ENCODE assay signal across 8 cellular contexts in the genomic region with DNA sequence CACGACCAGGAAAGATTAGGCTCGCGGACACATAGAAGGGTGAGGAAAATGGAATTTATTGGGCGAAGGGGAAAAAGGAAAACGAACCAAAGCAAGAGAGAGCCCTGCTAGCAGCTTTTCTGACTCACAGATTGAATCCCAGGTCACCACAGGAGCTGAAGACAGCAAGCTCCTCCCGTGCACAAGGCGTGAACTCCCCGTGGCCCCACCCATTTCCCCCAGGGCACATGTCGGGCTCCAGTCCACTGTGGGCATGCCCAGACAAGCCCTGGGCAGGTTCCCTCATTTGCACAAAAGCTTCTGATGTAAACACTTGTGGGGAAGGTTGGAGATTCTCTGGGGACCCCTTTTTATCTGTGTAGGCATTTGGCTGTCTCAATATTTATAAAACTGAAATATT.
DNase-seq lines count a peak whose midpoint lies in the region; ATAC-seq, FAIRE-seq and TF ChIP-seq lines count a peak whose summit lies in the region.

No MANE protein-coding gene starts in this region.

- POLR2A ChIA-PET in SK-N-SH (lab: Yijun Ruan, JAX) = interaction anchor here (0.6 kb wide), 1 partner anchor 234 kb away, joined by 3 read pairs; no protein-coding TSS in a partner anchor

- no peak for FAIRE-seq in small intestine (lab: Jason Lieb, UNC)

- peak; percentile 22; the same call in 1 of the 2 replicates for TF ChIP-seq RAD21 in SK-N-SH (IDR thresholded peaks at IDR 0.05; ENCODE audit: low read length)

- H3K27ac ChIP-seq in SK-N-SH (ENCODE audit: low read depth in 2 of 2, low read length in 1 of 2) (peak overlapping the region; percentile 89 to 96), small intestine (ENCODE audit: low read depth in 1 of 2, low read length in 1 of 2) (no peak overlapping the region)

- H3K9me2 ChIP-seq in SK-N-SH = no peaks in the 10 kb centered on the region

- no peak overlapping the region for H2AFZ ChIP-seq in SK-N-SH (ENCODE audit: low read depth)

- peak overlapping the region in 1 of 2 experiments; percentile 4; a peak in 1 of 4 replicates for H3K4me3 ChIP-seq in SK-N-SH (ENCODE audit: low read depth in 2 of 2, low read length in 1 of 2)
- no peak overlapping the region for H3K4me3 ChIP-seq in small intestine (ENCODE audit: low read depth in 1 of 2, low read length in 2 of 2)

- H3K36me3 ChIP-seq in SK-N-SH (replicated peaks in 1 of 2; ENCODE audit: control insufficient read depth in 1 of 2, insufficient read depth in 2 of 2, low read length in 1 of 2) = peaks cover 0 to 4% of the 10 kb centered on the region in 2 experiments
- H3K36me3 ChIP-seq in small intestine (ENCODE audit: control insufficient read depth in 2 of 2, insufficient read depth in 2 of 2, low read length in 2 of 2) = no peaks in the 10 kb centered on the region

- no peaks in the 10 kb centered on the region for H4K20me1 ChIP-seq in SK-N-SH (ENCODE audit: insufficient read depth)

- peak overlapping the region; percentile 62; the same call in 1 of the 2 replicates for H3K9ac ChIP-seq in SK-N-SH

- ATAC-seq in GM19395 (IDR thresholded peaks at IDR 0.05; ENCODE audit: unreplicated experiment) = peak; percentile 81

- CTCF ChIA-PET in SK-N-SH (lab: Yijun Ruan, JAX) = interaction anchor here (0.6 to 1.5 kb wide), 3 partner anchors 8 to 582 kb away, joined by 3 to 4 read pairs (median 4); a partner anchor contains a TSS

- TF ChIP-seq CTCF in SK-N-SH (IDR thresholded peaks at IDR 0.05) = no peak

- peak; percentile 54 to 57; a peak in 2 of 4 replicates for TF ChIP-seq EP300 in SK-N-SH (IDR thresholded peaks at IDR 0.05; ENCODE audit: borderline replicate concordance in 1 of 2, low read depth in 1 of 2, low read length in 1 of 2)

- WGBS in SK-N-SH (ENCODE audit: low lambda C conversion rate) = 33% methylated on average over 9 of the region's 9 CpGs
- 30 to 44% (median 39%) methylated on average over 9 of the region's 9 CpGs for WGBS in small intestine, 3 donors

- H3K4me2 ChIP-seq in SK-N-SH = peak overlapping the region; percentile 23; the same call in 1 of the 2 replicates

- peaks cover 23% of the 10 kb centered on the region; the same call in 1 of the 2 replicates for H3K79me2 ChIP-seq in SK-N-SH (ENCODE audit: insufficient read depth)

- peaks cover 51 to 69% of the 10 kb centered on the region in 2 experiments for H3K4me1 ChIP-seq in SK-N-SH (ENCODE audit: control insufficient read depth in 1 of 2, insufficient read depth in 2 of 2, low read depth in 1 of 2, low read length in 1 of 2)
- no peaks in the 10 kb centered on the region for H3K4me1 ChIP-seq in small intestine (ENCODE audit: control insufficient read depth in 2 of 2, insufficient read depth in 1 of 2, low read depth in 1 of 2, low read length in 1 of 2)

- no peaks in the 10 kb centered on the region for H3K27me3 ChIP-seq in SK-N-SH (ENCODE audit: insufficient read depth)
- no peaks in the 10 kb centered on the region for H3K27me3 ChIP-seq in small intestine (ENCODE audit: control insufficient read depth in 2 of 2, insufficient read depth in 2 of 2, low read length in 2 of 2)

- H3K9me3 ChIP-seq in SK-N-SH (no peaks in the 10 kb centered on the region), small intestine (ENCODE audit: control insufficient read depth, low read depth) (no peaks in the 10 kb centered on the region)

- peak; percentile 58 for DNase-seq in COLO668 (lab: John Stamatoyannopoulos, UW; ENCODE audit: unreplicated experiment)
- peak in 40 of 76 experiments; percentile 1 to 84 (median 25) for DNase-seq in HUDEP-2 (lab: John Stamatoyannopoulos, UW; ENCODE audit: unreplicated experiment in 76 of 76)
- DNase-seq in SK-N-SH = peak; percentile 51
- peak; percentile 57 for DNase-seq in glomerular endothelial cell (ENCODE audit: extremely low read depth, low read depth, low spot score)
- peak; percentile 67 for DNase-seq in small intestine
- no peak for DNase-seq in stimulated activated CD4-positive, alpha-beta T cell treated with anti-CD3 and anti-CD28 coated beads, Interleukin-12 subunit alpha, Interleukin-12 subunit beta, amount 100 ng/mL, for 4 hours
- DNase-seq in activated T-cell treated with anti-CD3 and anti-CD28 coated beads, Interleukin-2, amount 50 U/mL, for 1 hour = no peak

- peaks cover 83% of the 10 kb centered on the region for H3F3A ChIP-seq in SK-N-SH (replicated peaks; ENCODE audit: insufficient read depth)

TF ChIP-seq in SK-N-SH, 30 proteins besides CTCF, POLR2A, EP300 and RAD21 (continues in another document):
- TF ChIP-seq NFIC (IDR thresholded peaks at IDR 0.05; ENCODE audit: borderline replicate concordance) = 0 out of 2 replicates have a peak, but pooled peaks have one; percentile 17
- TF ChIP-seq ELF1 (IDR thresholded peaks at IDR 0.05) = no peak
- TF ChIP-seq GATA2 (CRISPR knock-in tag; IDR thresholded peaks at IDR 0.05) = no peak
- peak; percentile 33 for TF ChIP-seq SMC3 (IDR thresholded peaks at IDR 0.05; ENCODE audit: low read depth, low read length)
- no peak for TF ChIP-seq CHD2 (IDR thresholded peaks at IDR 0.05; ENCODE audit: low read length, partially characterized antibody)
- peak; percentile 35; the same call in 1 of the 2 replicates for TF ChIP-seq SIN3A (IDR thresholded peaks at IDR 0.05; ENCODE audit: borderline replicate concordance, low read depth, low read length)
- no peak; the same call in 1 of the 2 replicates for TF ChIP-seq TEAD4 (IDR thresholded peaks at IDR 0.05; ENCODE audit: borderline replicate concordance, insufficient read depth)
- TF ChIP-seq RFX5 (IDR thresholded peaks at IDR 0.05; ENCODE audit: low read length) = no peak
- TF ChIP-seq GABPA (IDR thresholded peaks at IDR 0.05; ENCODE audit: low read depth) = no peak
- TF ChIP-seq, protein P1, sequence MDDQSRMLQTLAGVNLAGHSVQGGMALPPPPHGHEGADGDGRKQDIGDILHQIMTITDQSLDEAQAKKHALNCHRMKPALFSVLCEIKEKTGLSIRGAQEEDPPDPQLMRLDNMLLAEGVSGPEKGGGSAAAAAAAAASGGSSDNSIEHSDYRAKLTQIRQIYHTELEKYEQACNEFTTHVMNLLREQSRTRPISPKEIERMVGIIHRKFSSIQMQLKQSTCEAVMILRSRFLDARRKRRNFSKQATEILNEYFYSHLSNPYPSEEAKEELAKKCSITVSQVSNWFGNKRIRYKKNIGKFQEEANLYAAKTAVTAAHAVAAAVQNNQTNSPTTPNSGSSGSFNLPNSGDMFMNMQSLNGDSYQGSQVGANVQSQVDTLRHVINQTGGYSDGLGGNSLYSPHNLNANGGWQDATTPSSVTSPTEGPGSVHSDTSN (IDR thresholded peaks at IDR 0.05) = peak; percentile 37; the same call in 1 of the 2 replicates
- peak; percentile 85 for TF ChIP-seq RXRA (IDR thresholded peaks at IDR 0.05; ENCODE audit: borderline replicate concordance, low read depth)
- TF ChIP-seq, protein P2, sequence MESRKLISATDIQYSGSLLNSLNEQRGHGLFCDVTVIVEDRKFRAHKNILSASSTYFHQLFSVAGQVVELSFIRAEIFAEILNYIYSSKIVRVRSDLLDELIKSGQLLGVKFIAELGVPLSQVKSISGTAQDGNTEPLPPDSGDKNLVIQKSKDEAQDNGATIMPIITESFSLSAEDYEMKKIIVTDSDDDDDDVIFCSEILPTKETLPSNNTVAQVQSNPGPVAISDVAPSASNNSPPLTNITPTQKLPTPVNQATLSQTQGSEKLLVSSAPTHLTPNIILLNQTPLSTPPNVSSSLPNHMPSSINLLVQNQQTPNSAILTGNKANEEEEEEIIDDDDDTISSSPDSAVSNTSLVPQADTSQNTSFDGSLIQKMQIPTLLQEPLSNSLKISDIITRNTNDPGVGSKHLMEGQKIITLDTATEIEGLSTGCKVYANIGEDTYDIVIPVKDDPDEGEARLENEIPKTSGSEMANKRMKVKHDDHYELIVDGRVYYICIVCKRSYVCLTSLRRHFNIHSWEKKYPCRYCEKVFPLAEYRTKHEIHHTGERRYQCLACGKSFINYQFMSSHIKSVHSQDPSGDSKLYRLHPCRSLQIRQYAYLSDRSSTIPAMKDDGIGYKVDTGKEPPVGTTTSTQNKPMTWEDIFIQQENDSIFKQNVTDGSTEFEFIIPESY (IDR thresholded peaks at IDR 0.05; ENCODE audit: borderline replicate concordance, low read depth) = no peak
- TF ChIP-seq, protein P3, sequence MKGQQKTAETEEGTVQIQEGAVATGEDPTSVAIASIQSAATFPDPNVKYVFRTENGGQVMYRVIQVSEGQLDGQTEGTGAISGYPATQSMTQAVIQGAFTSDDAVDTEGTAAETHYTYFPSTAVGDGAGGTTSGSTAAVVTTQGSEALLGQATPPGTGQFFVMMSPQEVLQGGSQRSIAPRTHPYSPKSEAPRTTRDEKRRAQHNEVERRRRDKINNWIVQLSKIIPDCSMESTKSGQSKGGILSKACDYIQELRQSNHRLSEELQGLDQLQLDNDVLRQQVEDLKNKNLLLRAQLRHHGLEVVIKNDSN (IDR thresholded peaks at IDR 0.05; ENCODE audit: borderline replicate concordance, low read depth) = peak; percentile 59; the same call in 1 of the 2 replicates
- TF ChIP-seq FOXM1 (IDR thresholded peaks at IDR 0.05; ENCODE audit: low read depth) = no peak
- TF ChIP-seq, protein P4, sequence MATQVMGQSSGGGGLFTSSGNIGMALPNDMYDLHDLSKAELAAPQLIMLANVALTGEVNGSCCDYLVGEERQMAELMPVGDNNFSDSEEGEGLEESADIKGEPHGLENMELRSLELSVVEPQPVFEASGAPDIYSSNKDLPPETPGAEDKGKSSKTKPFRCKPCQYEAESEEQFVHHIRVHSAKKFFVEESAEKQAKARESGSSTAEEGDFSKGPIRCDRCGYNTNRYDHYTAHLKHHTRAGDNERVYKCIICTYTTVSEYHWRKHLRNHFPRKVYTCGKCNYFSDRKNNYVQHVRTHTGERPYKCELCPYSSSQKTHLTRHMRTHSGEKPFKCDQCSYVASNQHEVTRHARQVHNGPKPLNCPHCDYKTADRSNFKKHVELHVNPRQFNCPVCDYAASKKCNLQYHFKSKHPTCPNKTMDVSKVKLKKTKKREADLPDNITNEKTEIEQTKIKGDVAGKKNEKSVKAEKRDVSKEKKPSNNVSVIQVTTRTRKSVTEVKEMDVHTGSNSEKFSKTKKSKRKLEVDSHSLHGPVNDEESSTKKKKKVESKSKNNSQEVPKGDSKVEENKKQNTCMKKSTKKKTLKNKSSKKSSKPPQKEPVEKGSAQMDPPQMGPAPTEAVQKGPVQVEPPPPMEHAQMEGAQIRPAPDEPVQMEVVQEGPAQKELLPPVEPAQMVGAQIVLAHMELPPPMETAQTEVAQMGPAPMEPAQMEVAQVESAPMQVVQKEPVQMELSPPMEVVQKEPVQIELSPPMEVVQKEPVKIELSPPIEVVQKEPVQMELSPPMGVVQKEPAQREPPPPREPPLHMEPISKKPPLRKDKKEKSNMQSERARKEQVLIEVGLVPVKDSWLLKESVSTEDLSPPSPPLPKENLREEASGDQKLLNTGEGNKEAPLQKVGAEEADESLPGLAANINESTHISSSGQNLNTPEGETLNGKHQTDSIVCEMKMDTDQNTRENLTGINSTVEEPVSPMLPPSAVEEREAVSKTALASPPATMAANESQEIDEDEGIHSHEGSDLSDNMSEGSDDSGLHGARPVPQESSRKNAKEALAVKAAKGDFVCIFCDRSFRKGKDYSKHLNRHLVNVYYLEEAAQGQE (IDR thresholded peaks at IDR 0.05; ENCODE audit: low read depth, low read length) = peak; percentile 64; the same call in 1 of the 2 replicates

Comparison
In these comparisons a context has a peak if more than half of its experiments do, and no peak if none do; other contexts are left out.
1. DNase-seq: peak in COLO668 (single experiment), HUDEP-2 (40 of 76), SK-N-SH (single experiment), glomerular endothelial cell (single experiment) and small intestine (single experiment); none in stimulated activated CD4-positive, alpha-beta T cell treated with anti-CD3 and anti-CD28 coated beads, Interleukin-12 subunit alpha, Interleukin-12 subunit beta, amount 100 ng/mL, for 4 hours (single experiment) and activated T-cell treated with anti-CD3 and anti-CD28 coated beads, Interleukin-2, amount 50 U/mL, for 1 hour (single experiment).
2. H3K27ac ChIP-seq: peak in SK-N-SH (2 of 2); none in small intestine (0 of 2).